8 cellular contexts compared by ENCODE assay signal in genomic region chr7:152313879-152314604, GRCh38.
DNase-seq lines count a peak whose midpoint lies in the region; ATAC-seq and TF ChIP-seq lines count a peak whose summit lies in the region.

No MANE protein-coding gene starts in this region.

- CTCF ChIA-PET in AG04450 (lab: Charles Lee): interaction anchor here (0.9 to 1.4 kb wide), 3 partner anchors 28 to 392 kb away, joined by 3 read pairs; no protein-coding TSS in a partner anchor
- CTCF ChIA-PET in HEK293T (lab: Yijun Ruan, JAX): interaction anchor here (0.6 to 1.4 kb wide), 2 partner anchors 10 to 24 kb away, joined by 3 read pairs; no protein-coding TSS in a partner anchor

- H3K4me3 ChIP-seq in AG04450 (ENCODE audit: low read depth, low read length): no peak overlapping the region
- no peak overlapping the region for H3K4me3 ChIP-seq in choroid plexus epithelial cell (ENCODE audit: low read depth, low read length)

- no peak for ATAC-seq in GM18868 (IDR thresholded peaks at IDR 0.05; ENCODE audit: unreplicated experiment)

- DNase-seq in AG04450 (ENCODE audit: low read depth, low spot score) (peak; percentile 29), HEK293T (ENCODE audit: extremely low spot score) (peak; percentile 65), NCI-H748 (lab: John Stamatoyannopoulos, UW; ENCODE audit: unreplicated experiment) (peak; percentile 89), choroid plexus epithelial cell (ENCODE audit: low read depth) (peak; percentile 97), mucosa of gallbladder (ENCODE audit: low spot score) (peak; percentile 53), islet precursor cell (no peak)
- DNase-seq in activated CD8-positive, alpha-beta memory T cell treated with anti-CD3 and anti-CD28 coated beads, Interleukin-2, amount 50 U/mL, for 48 hours: no peak

- TF ChIP-seq CTCF in AG04450 (IDR thresholded peaks at IDR 0.05; ENCODE audit: low read depth, low read length) (no peak), choroid plexus epithelial cell (conservative IDR thresholded peaks at IDR 0.05; ENCODE audit: low read depth, low read length) (no peak)

- POLR2A ChIA-PET in AG04450 (lab: Yijun Ruan, JAX): no interaction called here
- POLR2A ChIA-PET in HEK293T (lab: Yijun Ruan, JAX): no interaction called here

- no peaks in the 10 kb centered on the region for H3K27me3 ChIP-seq in AG04450 (ENCODE audit: control insufficient read depth, insufficient read depth, low read length)

- no peak overlapping the region for H3K27ac ChIP-seq in AG04450 (ENCODE audit: low read depth, low read length)

- no peaks in the 10 kb centered on the region for H3K9me3 ChIP-seq in AG04450 (ENCODE audit: control insufficient read depth, insufficient read depth, low read length)

TF ChIP-seq in HEK293T, 16 proteins besides CTCF, POLR2A, EP300 and RAD21:
- TF ChIP-seq CTBP1 (IDR thresholded peaks at IDR 0.05; ENCODE audit: borderline replicate concordance) (no peak; the same call in 1 of the 2 replicates), FOXA1 (IDR thresholded peaks at IDR 0.05) (no peak), LEF1 (IDR thresholded peaks at IDR 0.05; ENCODE audit: borderline replicate concordance) (no peak), ZNF384 (IDR thresholded peaks at IDR 0.05) (no peak), FOXM1 (IDR thresholded peaks at IDR 0.05; ENCODE audit: borderline replicate concordance) (peak; percentile 57; the same call in 1 of the 2 replicates), TARDBP (IDR thresholded peaks at IDR 0.05) (no peak), PKNOX1 (IDR thresholded peaks at IDR 0.05) (peak; percentile 96), HDGF (IDR thresholded peaks at IDR 0.05; ENCODE audit: borderline replicate concordance) (no peak)

Comparison
In these comparisons a context has a peak if more than half of its experiments do, and no peak if none do; other contexts are left out.
1. DNase-seq: peak in AG04450 (single experiment), HEK293T (single experiment), NCI-H748 (single experiment), choroid plexus epithelial cell (single experiment) and mucosa of gallbladder (single experiment); none in activated CD8-positive, alpha-beta memory T cell treated with anti-CD3 and anti-CD28 coated beads, Interleukin-2, amount 50 U/mL, for 48 hours (single experiment) and islet precursor cell (single experiment).